In the genomic region with DNA sequence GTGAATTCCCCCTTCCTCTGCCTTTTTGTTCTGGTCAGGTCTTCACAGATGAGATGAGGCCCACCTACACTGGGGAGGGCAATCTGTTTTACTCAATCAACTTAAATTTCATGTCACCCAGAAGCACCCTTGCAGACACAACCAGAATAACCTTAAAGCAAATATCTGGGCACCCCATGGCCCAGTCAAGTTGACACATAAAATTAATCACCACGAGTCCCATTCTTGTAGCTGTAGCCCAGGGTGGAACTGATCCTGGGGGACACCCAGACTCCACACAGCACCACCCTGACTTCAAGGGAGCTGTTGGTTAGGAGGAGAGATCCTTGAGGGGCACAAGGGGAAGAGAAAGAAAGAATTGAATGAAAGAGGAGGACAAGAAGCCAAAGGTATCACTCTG, we compare ENCODE assay signal across 2 cellular contexts.
TF ChIP-seq lines count a peak whose summit lies in the region.

No MANE protein-coding gene starts in this region.

TF ChIP-seq in HEK293, 187 proteins besides CTCF, POLR2A, EP300 and RAD21:
- TF ChIP-seq ZNF211 (tag by site-specific recombination; IDR thresholded peaks at IDR 0.05; ENCODE audit: low read depth) = no peak
- no peak for TF ChIP-seq ZNF155 (tag by site-specific recombination; IDR thresholded peaks at IDR 0.05)
- peak; percentile 92; the same call in 1 of the 2 replicates for TF ChIP-seq ZNF416 (tag by site-specific recombination; IDR thresholded peaks at IDR 0.05)
- TF ChIP-seq KLF16 (tag by site-specific recombination; IDR thresholded peaks at IDR 0.05) = no peak
- TF ChIP-seq ZNF792 (tag by site-specific recombination; IDR thresholded peaks at IDR 0.05) = no peak
TF ChIP-seq in HEK293: peak in this region for 1.

TF ChIP-seq in IMR-90, 13 proteins besides CTCF, POLR2A, EP300 and RAD21:
- no peak for TF ChIP-seq RFX5 (IDR thresholded peaks at IDR 0.05; ENCODE audit: low read depth, low read length)
- TF ChIP-seq FOS (IDR thresholded peaks at IDR 0.05; ENCODE audit: low read depth, low read length) = no peak
- no peak for TF ChIP-seq MXI1 (IDR thresholded peaks at IDR 0.05; ENCODE audit: borderline replicate concordance, low read depth, low read length)
- no peak for TF ChIP-seq USF2 (IDR thresholded peaks at IDR 0.05; ENCODE audit: low read depth, low read length)
- TF ChIP-seq BHLHE40 (IDR thresholded peaks at IDR 0.05; ENCODE audit: low read depth, low read length) = no peak
- no peak for TF ChIP-seq MAZ (IDR thresholded peaks at IDR 0.05; ENCODE audit: borderline replicate concordance, low read depth, low read length)
- TF ChIP-seq CHD1 (IDR thresholded peaks at IDR 0.05; ENCODE audit: low read depth, low read length) = no peak
- TF ChIP-seq SMC3 (IDR thresholded peaks at IDR 0.05; ENCODE audit: low read depth, low read length) = no peak
- TF ChIP-seq ELK1 (IDR thresholded peaks at IDR 0.05; ENCODE audit: borderline replicate concordance, low read depth, low read length) = no peak
- TF ChIP-seq MAFK (IDR thresholded peaks at IDR 0.05; ENCODE audit: low read depth, low read length) = no peak
- TF ChIP-seq NFE2L2 (IDR thresholded peaks at IDR 0.05; ENCODE audit: low read depth, low read length) = no peak
- TF ChIP-seq CEBPB (IDR thresholded peaks at IDR 0.05; ENCODE audit: low read depth, low read length) = no peak
